Comparison of ENCODE assay signal across 24 cellular contexts in the genomic region with DNA sequence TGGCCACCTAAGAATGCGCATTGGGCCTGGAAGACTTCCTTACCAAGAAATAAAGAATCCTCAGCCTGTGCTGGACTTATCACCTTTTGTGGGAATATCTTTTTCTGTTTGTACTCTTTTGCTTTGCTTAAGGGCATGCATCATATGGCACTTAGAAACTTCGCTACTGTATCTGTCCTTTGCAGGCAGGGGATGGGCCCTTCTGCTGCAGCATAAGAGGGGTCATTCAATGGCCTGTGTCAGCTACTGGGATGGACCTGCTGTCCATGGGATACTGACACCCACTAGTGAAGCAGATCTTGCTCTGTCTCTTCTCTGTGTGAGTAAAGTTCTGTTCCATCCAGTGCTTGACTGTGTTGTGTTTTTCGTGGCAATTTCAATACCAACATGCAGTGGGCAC.
DNase-seq lines count a peak whose midpoint lies in the region; ATAC-seq and TF ChIP-seq lines count a peak whose summit lies in the region.
"Had no signal": no experiment of that assay in that cellular context is flagged by ENCODE, and none has a peak within 500 bp of the region (broad histone marks: within the 10 kb centered on the region; RNA-seq: fewer than 3 reads in every experiment).

No MANE protein-coding gene starts in this region.

- no peak overlapping the region for H3K18ac ChIP-seq in IMR-90 (ENCODE audit: low read depth, low read length)

- no CpG with 5 or more reads among the region's 3 CpGs for WGBS in IMR-90 (ENCODE audit: extremely low coverage in 2 of 2, insufficient read length in 1 of 2), 2 experiments

- no peak overlapping the region for H3K56ac ChIP-seq in IMR-90 (ENCODE audit: extremely low read depth, insufficient read depth, low read length)

- peaks cover 0 to 6% of the 10 kb centered on the region in 2 experiments; a peak in 1 of 4 replicates for H3K79me1 ChIP-seq in IMR-90 (ENCODE audit: low read depth in 1 of 2, low read length in 2 of 2)

- H4K91ac ChIP-seq in IMR-90 (ENCODE audit: insufficient read depth, low read depth, low read length), result no peak overlapping the region

- H3K36me3 ChIP-seq in IMR-90 (ENCODE audit: control insufficient read depth, insufficient read depth, low read length) (no peaks in the 10 kb centered on the region), vagina (no peaks in the 10 kb centered on the region)
- H3K36me3 ChIP-seq: BE2C; BLaER1 treated with 17β-estradiol and CSF1 and Interleukin-3, amounts not matched to agents 10 nM and 100 nM had no signal

- H3K9me1 ChIP-seq in IMR-90 (ENCODE audit: insufficient read depth, low read length), result peaks cover 19% of the 10 kb centered on the region

- no peak overlapping the region for H3K4me2 ChIP-seq in IMR-90 (ENCODE audit: low read depth, low read length)
- H3K4me2 ChIP-seq: A549; BLaER1 treated with 17β-estradiol and CSF1 and Interleukin-3, amounts not matched to agents 10 nM and 100 nM had no signal

- H3K4me1 ChIP-seq in IMR-90 (ENCODE audit: control insufficient read depth, insufficient read depth, low read length) (peaks cover 19% of the 10 kb centered on the region), vagina (peaks cover 34% of the 10 kb centered on the region)
- H3K4me1 ChIP-seq: BE2C had no signal

- no peaks in the 10 kb centered on the region for H3K9me3 Mint-ChIP-seq in activated B cell treated with CpG ODN at 0.5 μM for 24 hours
- no peaks in the 10 kb centered on the region for H3K9me3 Mint-ChIP-seq in memory B cell
- no peaks in the 10 kb centered on the region for H3K9me3 Mint-ChIP-seq in activated naive CD8-positive, alpha-beta T cell treated with anti-CD3 and anti-CD28 coated beads, Interleukin-2, amount 50 U/mL, for 24 hours
- H3K9me3 Mint-ChIP-seq: CD8-positive, alpha-beta memory T cell had no signal

- H3K9me3 ChIP-seq in IMR-90 (ENCODE audit: control insufficient read depth, insufficient read depth, low read length), result no peaks in the 10 kb centered on the region; the same call in 1 of the 2 replicates
- H3K9me3 ChIP-seq in vagina, result no peaks in the 10 kb centered on the region
- H3K9me3 ChIP-seq: A549, BE2C had no signal

- dilution Hi-C loops in IMR-90 (cut with HindIII; ENCODE audit: low sequenced_read_pairs, unreplicated experiment), result no loop called here

- no peak overlapping the region for H3K9ac ChIP-seq in IMR-90 (ENCODE audit: low read depth, low read length)
- H3K9ac ChIP-seq: BLaER1 treated with 17β-estradiol and CSF1 and Interleukin-3, amounts not matched to agents 10 nM and 100 nM; GM23248 had no signal

- intact Hi-C loops in IMR-90 (cut with micrococcal nuclease) (loop anchor here (5.0 kb wide), 1 partner anchor 730 kb away; no protein-coding TSS in a partner anchor), activated B cell treated with CpG ODN at 0.5 μM for 24 hours (cut with micrococcal nuclease) (loop anchor here (5.0 kb wide), 2 partner anchors 125 to 675 kb away; no protein-coding TSS in a partner anchor), vagina (cut with DNase I) (no loop called here)

- H3K4me3 Mint-ChIP-seq in activated B cell treated with CpG ODN at 0.5 μM for 24 hours (no peak overlapping the region), memory B cell (no peak overlapping the region)
- no peak overlapping the region for H3K4me3 Mint-ChIP-seq in activated naive CD8-positive, alpha-beta T cell treated with anti-CD3 and anti-CD28 coated beads, Interleukin-2, amount 50 U/mL, for 24 hours
- H3K4me3 Mint-ChIP-seq: CD14-positive monocyte; CD4-positive, alpha-beta T cell; CD8-positive, alpha-beta memory T cell had no signal

- no peak overlapping the region; the same call in 1 of the 2 replicates for H3K23ac ChIP-seq in IMR-90 (ENCODE audit: low read depth, low read length)

- H2BK120ac ChIP-seq in IMR-90 (ENCODE audit: low read depth, low read length), result 0 out of 2 replicates have a peak overlapping the region, but pooled peaks have one; percentile 16

- H3K27ac ChIP-seq in IMR-90 (ENCODE audit: insufficient read depth, low read length) (no peak overlapping the region), vagina (no peak overlapping the region)
- H3K27ac ChIP-seq: A549; BLaER1 treated with 17β-estradiol and CSF1 and Interleukin-3, amounts not matched to agents 10 nM and 100 nM; GM23248 had no signal

- H3K4me1 Mint-ChIP-seq in activated B cell treated with CpG ODN at 0.5 μM for 24 hours (peaks cover 41% of the 10 kb centered on the region), memory B cell (peaks cover 44% of the 10 kb centered on the region)
- H3K4me1 Mint-ChIP-seq in activated naive CD8-positive, alpha-beta T cell treated with anti-CD3 and anti-CD28 coated beads, Interleukin-2, amount 50 U/mL, for 24 hours, result peaks cover 50% of the 10 kb centered on the region

- no peak overlapping the region; the same call in 2 of the 3 replicates for H2BK15ac ChIP-seq in IMR-90 (ENCODE audit: low read depth, low read length)

- no peak overlapping the region for H3K4ac ChIP-seq in IMR-90 (ENCODE audit: low read depth, low read length)

- in situ Hi-C loops in IMR-90 (cut with MboI; ENCODE audit: low sequenced_read_pairs), result no loop called here

- no TSS peak for BruUV-seq in IMR-90 (replicated peaks; lab: Mats Ljungman, UMichigan)

- no peak overlapping the region for H2AK9ac ChIP-seq in IMR-90 (replicated peaks; ENCODE audit: low read depth, low read length, poor library complexity)

- TF ChIP-seq POLR2A in IMR-90 (IDR thresholded peaks at IDR 0.05; ENCODE audit: low read depth, low read length) (no peak), vagina (IDR thresholded peaks at IDR 0.05) (no peak)

- no peak overlapping the region for H3K4me3 ChIP-seq in IMR-90 (ENCODE audit: insufficient read depth, low read depth, low read length)
- no peak overlapping the region for H3K4me3 ChIP-seq in vagina
- H3K4me3 ChIP-seq: A549; BLaER1 treated with 17β-estradiol and CSF1 and Interleukin-3, amounts not matched to agents 10 nM and 100 nM; GM12878; GM23248 had no signal

- H3K36me3 Mint-ChIP-seq in activated B cell treated with CpG ODN at 0.5 μM for 24 hours (ENCODE audit: low read depth), result peaks cover 2% of the 10 kb centered on the region
- peaks cover 3% of the 10 kb centered on the region for H3K36me3 Mint-ChIP-seq in memory B cell
- H3K36me3 Mint-ChIP-seq in activated naive CD8-positive, alpha-beta T cell treated with anti-CD3 and anti-CD28 coated beads, Interleukin-2, amount 50 U/mL, for 24 hours (ENCODE audit: low read depth), result peaks cover 2% of the 10 kb centered on the region
- H3K36me3 Mint-ChIP-seq: CD14-positive monocyte had no signal

- H3K27me3 Mint-ChIP-seq in activated B cell treated with CpG ODN at 0.5 μM for 24 hours, result no peaks in the 10 kb centered on the region
- H3K27me3 Mint-ChIP-seq in memory B cell, result no peaks in the 10 kb centered on the region
- no peaks in the 10 kb centered on the region for H3K27me3 Mint-ChIP-seq in activated naive CD8-positive, alpha-beta T cell treated with anti-CD3 and anti-CD28 coated beads, Interleukin-2, amount 50 U/mL, for 24 hours
- H3K27me3 Mint-ChIP-seq: CD4-positive, alpha-beta T cell; CD8-positive, alpha-beta memory T cell had no signal

- CTCF ChIA-PET in IMR-90 (lab: Yijun Ruan, JAX), result no interaction called here
- CTCF ChIA-PET in activated B cell treated with CpG ODN at 0.5 μM for 24 hours (lab: Charles Lee), result no interaction called here

- H3K27ac Mint-ChIP-seq in activated B cell treated with CpG ODN at 0.5 μM for 24 hours (peak overlapping the region; percentile 8), memory B cell (peak overlapping the region; percentile 19)
- H3K27ac Mint-ChIP-seq in activated naive CD8-positive, alpha-beta T cell treated with anti-CD3 and anti-CD28 coated beads, Interleukin-2, amount 50 U/mL, for 24 hours, result no peak overlapping the region
- H3K27ac Mint-ChIP-seq: CD14-positive monocyte; CD4-positive, alpha-beta T cell; CD8-positive, alpha-beta memory T cell had no signal

- H2AFZ ChIP-seq in IMR-90 (replicated peaks; ENCODE audit: low read length, poor library complexity), result no peak overlapping the region
- H2AFZ ChIP-seq: GM23248 had no signal

- H2BK5ac ChIP-seq in IMR-90 (ENCODE audit: low read depth, low read length, poor library complexity, severe bottlenecking), result no peak overlapping the region

- H4K5ac ChIP-seq in IMR-90 (ENCODE audit: low read depth, low read length), result no peak overlapping the region

- H4K20me1 ChIP-seq in IMR-90 (ENCODE audit: insufficient read depth, low read length), result no peaks in the 10 kb centered on the region
- H4K20me1 ChIP-seq: BLaER1 treated with 17β-estradiol and CSF1 and Interleukin-3, amounts not matched to agents 10 nM and 100 nM had no signal

- H3K27me3 ChIP-seq in IMR-90 (ENCODE audit: control insufficient read depth, insufficient read depth, low read length) (no peaks in the 10 kb centered on the region), vagina (no peaks in the 10 kb centered on the region)
- H3K27me3 ChIP-seq: BE2C; BLaER1 treated with 17β-estradiol and CSF1 and Interleukin-3, amounts not matched to agents 10 nM and 100 nM had no signal

- no peak overlapping the region for H2AK5ac ChIP-seq in IMR-90 (ENCODE audit: low read depth, low read length)

- TF ChIP-seq CTCF in IMR-90 (conservative IDR thresholded peaks at IDR 0.05; ENCODE audit: low read depth, low read length) (no peak), activated B cell treated with CpG ODN at 0.5 μM for 24 hours (IDR thresholded peaks at IDR 0.05) (no peak), vagina (IDR thresholded peaks at IDR 0.05) (no peak)

- TF ChIP-seq RAD21 in IMR-90 (IDR thresholded peaks at IDR 0.05; ENCODE audit: low read length), result no peak

- POLR2A ChIA-PET in IMR-90 (lab: Charles Lee; ENCODE audit: unreplicated experiment), result no interaction called here
- POLR2A ChIA-PET in activated B cell treated with CpG ODN at 0.5 μM for 24 hours (lab: Charles Lee), result no interaction called here

- ATAC-seq in IMR-90 (ENCODE audit: low read depth) (no peak), activated B cell treated with CpG ODN at 0.5 μM for 24 hours (ENCODE audit: low read depth) (no peak), memory B cell (ENCODE audit: low read depth) (no peak), GM21381 (IDR thresholded peaks at IDR 0.05; ENCODE audit: unreplicated experiment) (no peak)
- no peak for ATAC-seq in activated naive CD8-positive, alpha-beta T cell treated with anti-CD3 and anti-CD28 coated beads, Interleukin-2, amount 50 U/mL, for 24 hours
- ATAC-seq: A549, GM12878 had no signal

- H2BK20ac ChIP-seq in IMR-90 (ENCODE audit: low read depth, low read length), result no peak overlapping the region

- no peak overlapping the region for H4K8ac ChIP-seq in IMR-90 (ENCODE audit: low read depth in 2 of 2, low read length in 2 of 2)

- peak overlapping the region; percentile 29; the same call in 1 of the 2 replicates for H3K14ac ChIP-seq in IMR-90 (replicated peaks; ENCODE audit: low read depth, low read length)

- no peak for DNase-seq in IMR-90
- no peak for DNase-seq in activated B cell treated with CpG ODN at 0.5 μM for 24 hours
- DNase-seq in memory B cell (ENCODE audit: low spot score in 2 of 2), result no peak
- peak; percentile 37 to 74 for DNase-seq in vagina (ENCODE audit: extremely low spot score in 2 of 2)
- DNase-seq in activated naive CD8-positive, alpha-beta T cell treated with anti-CD3 and anti-CD28 coated beads, Interleukin-2, amount 50 U/mL, for 24 hours, result no peak
- no peak for DNase-seq in NCI-H1436 (lab: John Stamatoyannopoulos, UW)
- DNase-seq: 8988T; ACHN; AML-193; BE2C; CD4-positive, alpha-beta T cell; CD8-positive, alpha-beta memory T cell; DMS 273 treated with DMSO at 0.1 percent for 48 hours; DMS79; EL; GDM1; GM23248; H7; HCEC 1CT had no signal

TF ChIP-seq in IMR-90, 13 proteins besides CTCF, POLR2A, EP300 and RAD21 (continues in another document):
- TF ChIP-seq MAFK (IDR thresholded peaks at IDR 0.05; ENCODE audit: low read depth, low read length), result no peak

Comparison
In these comparisons a context has a peak if more than half of its experiments do, and no peak if none do; other contexts are left out.
1. DNase-seq: peak in vagina (2 of 2); none in IMR-90 (single experiment), activated B cell treated with CpG ODN at 0.5 μM for 24 hours (single experiment), memory B cell (0 of 2), activated naive CD8-positive, alpha-beta T cell treated with anti-CD3 and anti-CD28 coated beads, Interleukin-2, amount 50 U/mL, for 24 hours (single experiment) and NCI-H1436 (single experiment).